1 cellular context compared by ENCODE assay signal in the genomic region with DNA sequence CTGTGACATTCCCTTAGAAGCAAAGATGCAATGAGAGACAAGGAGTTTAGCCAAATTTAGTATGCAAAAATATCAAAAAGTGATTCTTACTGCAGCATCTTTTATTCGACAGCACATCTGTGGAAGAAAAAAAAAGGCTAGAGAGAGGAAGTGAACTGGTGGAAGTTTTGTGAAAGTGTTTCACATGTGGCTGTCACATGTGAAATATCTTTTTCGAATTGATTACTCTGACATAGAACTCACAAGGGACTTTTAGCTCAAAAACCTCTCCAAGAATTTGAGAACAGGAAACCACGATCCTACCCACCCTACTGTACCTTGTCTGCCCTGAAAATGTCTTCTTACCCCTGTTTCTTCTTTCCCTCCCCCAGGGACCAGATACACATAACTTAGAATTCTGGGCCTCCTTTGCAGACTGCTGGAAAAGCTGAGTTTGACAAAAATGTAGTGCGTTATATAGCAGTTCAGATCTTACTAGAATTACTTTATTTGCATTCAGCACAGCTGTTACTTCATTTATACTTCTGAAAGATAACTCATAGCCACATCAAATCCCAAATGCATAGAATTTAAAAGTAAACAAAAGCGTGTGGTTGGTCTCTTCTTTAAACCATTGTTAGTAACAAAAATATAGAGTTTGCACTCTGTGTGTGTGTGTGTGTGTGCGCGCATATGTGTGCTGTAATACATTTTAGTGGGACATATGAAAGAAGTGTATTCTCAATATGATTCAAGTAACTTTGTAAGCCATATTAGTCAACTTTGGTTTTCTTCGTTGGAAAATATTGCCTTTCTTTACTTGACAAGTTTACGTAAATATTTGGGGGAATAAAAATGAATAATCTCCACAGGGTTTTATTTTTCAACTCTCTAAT.
TF ChIP-seq lines count a peak whose summit lies in the region.

No MANE protein-coding gene starts in this region.

TF ChIP-seq in SK-N-SH treated with all-trans-retinoic acid at 6 μM for 48 hours, 23 proteins besides CTCF, POLR2A, EP300 and RAD21 (continued from another document):
- TF ChIP-seq, protein P1, sequence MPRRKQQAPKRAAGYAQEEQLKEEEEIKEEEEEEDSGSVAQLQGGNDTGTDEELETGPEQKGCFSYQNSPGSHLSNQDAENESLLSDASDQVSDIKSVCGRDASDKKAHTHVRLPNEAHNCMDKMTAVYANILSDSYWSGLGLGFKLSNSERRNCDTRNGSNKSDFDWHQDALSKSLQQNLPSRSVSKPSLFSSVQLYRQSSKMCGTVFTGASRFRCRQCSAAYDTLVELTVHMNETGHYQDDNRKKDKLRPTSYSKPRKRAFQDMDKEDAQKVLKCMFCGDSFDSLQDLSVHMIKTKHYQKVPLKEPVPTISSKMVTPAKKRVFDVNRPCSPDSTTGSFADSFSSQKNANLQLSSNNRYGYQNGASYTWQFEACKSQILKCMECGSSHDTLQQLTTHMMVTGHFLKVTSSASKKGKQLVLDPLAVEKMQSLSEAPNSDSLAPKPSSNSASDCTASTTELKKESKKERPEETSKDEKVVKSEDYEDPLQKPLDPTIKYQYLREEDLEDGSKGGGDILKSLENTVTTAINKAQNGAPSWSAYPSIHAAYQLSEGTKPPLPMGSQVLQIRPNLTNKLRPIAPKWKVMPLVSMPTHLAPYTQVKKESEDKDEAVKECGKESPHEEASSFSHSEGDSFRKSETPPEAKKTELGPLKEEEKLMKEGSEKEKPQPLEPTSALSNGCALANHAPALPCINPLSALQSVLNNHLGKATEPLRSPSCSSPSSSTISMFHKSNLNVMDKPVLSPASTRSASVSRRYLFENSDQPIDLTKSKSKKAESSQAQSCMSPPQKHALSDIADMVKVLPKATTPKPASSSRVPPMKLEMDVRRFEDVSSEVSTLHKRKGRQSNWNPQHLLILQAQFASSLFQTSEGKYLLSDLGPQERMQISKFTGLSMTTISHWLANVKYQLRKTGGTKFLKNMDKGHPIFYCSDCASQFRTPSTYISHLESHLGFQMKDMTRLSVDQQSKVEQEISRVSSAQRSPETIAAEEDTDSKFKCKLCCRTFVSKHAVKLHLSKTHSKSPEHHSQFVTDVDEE (CRISPR knock-in tag; IDR thresholded peaks at IDR 0.05): no peak
- TF ChIP-seq, protein P2, sequence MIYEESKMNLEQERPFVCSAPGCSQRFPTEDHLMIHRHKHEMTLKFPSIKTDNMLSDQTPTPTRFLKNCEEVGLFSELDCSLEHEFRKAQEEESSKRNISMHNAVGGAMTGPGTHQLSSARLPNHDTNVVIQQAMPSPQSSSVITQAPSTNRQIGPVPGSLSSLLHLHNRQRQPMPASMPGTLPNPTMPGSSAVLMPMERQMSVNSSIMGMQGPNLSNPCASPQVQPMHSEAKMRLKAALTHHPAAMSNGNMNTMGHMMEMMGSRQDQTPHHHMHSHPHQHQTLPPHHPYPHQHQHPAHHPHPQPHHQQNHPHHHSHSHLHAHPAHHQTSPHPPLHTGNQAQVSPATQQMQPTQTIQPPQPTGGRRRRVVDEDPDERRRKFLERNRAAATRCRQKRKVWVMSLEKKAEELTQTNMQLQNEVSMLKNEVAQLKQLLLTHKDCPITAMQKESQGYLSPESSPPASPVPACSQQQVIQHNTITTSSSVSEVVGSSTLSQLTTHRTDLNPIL (CRISPR knock-in tag; IDR thresholded peaks at IDR 0.05; ENCODE audit: low read depth): no peak
- no peak for TF ChIP-seq OSR1 (CRISPR knock-in tag; IDR thresholded peaks at IDR 0.05)
